Comparison of ENCODE assay signal across 13 cellular contexts in the genomic region with DNA sequence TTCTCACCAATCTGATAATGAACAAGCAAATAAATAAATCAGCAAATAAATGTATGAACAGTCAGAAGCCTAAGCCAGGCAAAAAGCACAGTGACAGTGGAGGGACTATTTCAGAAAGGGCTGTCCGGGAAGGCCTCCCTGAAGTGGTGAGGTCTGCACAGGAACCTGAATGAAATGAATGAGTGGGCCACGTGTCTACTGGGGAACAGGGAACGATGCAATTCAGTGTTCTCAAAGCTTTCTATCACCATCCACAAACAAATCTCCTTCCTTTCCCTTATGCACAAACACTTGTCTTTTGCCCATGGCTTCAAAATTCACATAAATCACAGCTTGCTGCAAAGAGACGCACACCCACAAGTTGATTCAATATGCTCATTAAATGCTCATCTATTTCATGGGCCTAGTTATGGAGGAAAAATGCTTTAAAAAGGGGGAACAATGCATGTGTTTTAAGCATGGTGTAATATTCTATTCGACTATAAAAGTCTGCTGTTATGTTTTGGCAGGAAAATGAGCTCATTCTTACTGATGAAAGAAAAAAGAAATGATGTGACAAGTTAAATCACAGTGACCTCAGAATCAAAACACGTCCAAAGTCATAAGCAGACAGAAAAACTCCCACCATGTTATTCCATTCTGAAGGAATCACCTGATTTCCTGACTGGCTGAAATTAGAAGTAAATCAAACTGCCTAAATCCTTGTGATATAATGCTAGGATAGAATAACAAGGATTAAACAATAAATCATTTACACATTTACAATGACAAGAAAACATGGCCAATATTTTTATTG. TPM values are rescaled to one million over a fixed set of nuclear protein-coding genes. Genes with fewer than 3 reads are reported as not detected.
DNase-seq lines count a peak whose midpoint lies in the region; ATAC-seq and TF ChIP-seq lines count a peak whose summit lies in the region.
"Had no signal": no experiment of that assay in that cellular context is flagged by ENCODE, and none has a peak within 500 bp of the region (broad histone marks: within the 10 kb centered on the region; RNA-seq: fewer than 3 reads in every experiment).

No MANE protein-coding gene starts in this region.

- no peak for ATAC-seq in GM18505 (IDR thresholded peaks at IDR 0.05; ENCODE audit: unreplicated experiment)

- TF ChIP-seq CTCF in mesothelial cell of epicardium (IDR thresholded peaks at IDR 0.05; ENCODE audit: unreplicated experiment) (no peak), transverse colon (IDR thresholded peaks at IDR 0.05) (no peak)

- no peak for DNase-seq in activated naive CD4-positive, alpha-beta T cell treated with anti-CD3 and anti-CD28 coated beads, Interleukin-2, amount 10 ng/mL, durations not matched to agents 7 days and 5 days
- DNase-seq in activated naive CD4-positive, alpha-beta T cell (lab: John Stamatoyannopoulos, UW), result no peak
- no peak for DNase-seq in caudate nucleus (lab: John Stamatoyannopoulos, UW)
- no peak for DNase-seq in mesothelial cell of epicardium (ENCODE audit: low spot score in 2 of 2, unreplicated experiment in 2 of 2)
- DNase-seq in transverse colon, result no peak
- no peak for DNase-seq in posterior cingulate gyrus
- no peak for DNase-seq in effector CD4-positive, alpha-beta T cell
- DNase-seq: activated CD4-positive, alpha-beta T cell treated with anti-CD3 and anti-CD28 coated beads, Interleukin-2, amount 50 U/mL, for 48 hours; DND-41; midbrain; NCI-H82 had no signal

- H3K4me3 Mint-ChIP-seq in activated naive CD4-positive, alpha-beta T cell treated with anti-CD3 and anti-CD28 coated beads, Interleukin-2, amount 10 ng/mL, durations not matched to agents 7 days and 5 days, result no peak overlapping the region
- H3K4me3 Mint-ChIP-seq in mesothelial cell of epicardium, result no peak overlapping the region

- in situ Hi-C loops in transverse colon (cut with MboI; ENCODE audit: low pct_ligation_motif_present in 1 of 4, low pct_unique_long_range_greater_than_20kb in 1 of 4, low sequenced_read_pairs in 3 of 4), result no loop called here

- TF ChIP-seq EP300 in transverse colon (IDR thresholded peaks at IDR 0.05; ENCODE audit: low read depth), result no peak

- CTCF ChIA-PET in activated naive CD4-positive, alpha-beta T cell treated with anti-CD3 and anti-CD28 coated beads, Interleukin-2, amount 10 ng/mL, durations not matched to agents 7 days and 5 days (lab: Charles Lee), result no interaction called here

- H3K27ac ChIP-seq in caudate nucleus (ENCODE audit: low read depth, low read length) (peak overlapping the region; percentile 13), transverse colon (peak overlapping the region; percentile 45 to 81 (median 52))
- H3K27ac ChIP-seq: cardiac muscle cell had no signal

- no peaks in the 10 kb centered on the region for H3K4me1 Mint-ChIP-seq in activated naive CD4-positive, alpha-beta T cell treated with anti-CD3 and anti-CD28 coated beads, Interleukin-2, amount 10 ng/mL, durations not matched to agents 7 days and 5 days
- peaks cover 18% of the 10 kb centered on the region for H3K4me1 Mint-ChIP-seq in mesothelial cell of epicardium

- H3K4me3 ChIP-seq in transverse colon, result no peak overlapping the region
- H3K4me3 ChIP-seq: cardiac muscle cell had no signal

- H3K27me3 ChIP-seq in transverse colon, result no peaks in the 10 kb centered on the region
- H3K27me3 ChIP-seq: cardiac muscle cell had no signal

- H3K36me3 ChIP-seq in transverse colon, result peaks cover 0 to 7% (median 0%) of the 10 kb centered on the region in 4 donors

- intact Hi-C loops in transverse colon (cut with DNase I; ENCODE audit: low total_unique reads), result no loop called here
- intact Hi-C loops in posterior cingulate gyrus (cut with DNase I), result no loop called here

- H3K4me1 ChIP-seq in transverse colon, result peaks cover 0 to 3% (median 0%) of the 10 kb centered on the region in 4 donors

- no peaks in the 10 kb centered on the region for H3K27me3 Mint-ChIP-seq in activated naive CD4-positive, alpha-beta T cell treated with anti-CD3 and anti-CD28 coated beads, Interleukin-2, amount 10 ng/mL, durations not matched to agents 7 days and 5 days
- H3K27me3 Mint-ChIP-seq in mesothelial cell of epicardium (ENCODE audit: low read depth), result no peaks in the 10 kb centered on the region

- 71 to 84% methylated on average over 5 to 6 of the region's 6 CpGs for WGBS in transverse colon (ENCODE audit: low coverage in 1 of 2), 2 donors

- H3K27ac Mint-ChIP-seq in activated naive CD4-positive, alpha-beta T cell treated with anti-CD3 and anti-CD28 coated beads, Interleukin-2, amount 10 ng/mL, durations not matched to agents 7 days and 5 days, result peak overlapping the region; percentile 45
- H3K27ac Mint-ChIP-seq in mesothelial cell of epicardium, result peak overlapping the region; percentile 6

- TF ChIP-seq POLR2A in transverse colon (IDR thresholded peaks at IDR 0.05) (no peak), GM18505 (IDR thresholded peaks at IDR 0.05; ENCODE audit: borderline replicate concordance, extremely low read depth, insufficient read depth, insufficient read length) (no peak)

- H3K36me3 Mint-ChIP-seq in activated naive CD4-positive, alpha-beta T cell treated with anti-CD3 and anti-CD28 coated beads, Interleukin-2, amount 10 ng/mL, durations not matched to agents 7 days and 5 days, result peaks cover 46% of the 10 kb centered on the region
- peaks cover 28% of the 10 kb centered on the region for H3K36me3 Mint-ChIP-seq in mesothelial cell of epicardium

- H3K9me3 ChIP-seq in transverse colon, result no peaks in the 10 kb centered on the region

- H3K9me3 Mint-ChIP-seq in activated naive CD4-positive, alpha-beta T cell treated with anti-CD3 and anti-CD28 coated beads, Interleukin-2, amount 10 ng/mL, durations not matched to agents 7 days and 5 days, result no peaks in the 10 kb centered on the region
- H3K9me3 Mint-ChIP-seq in mesothelial cell of epicardium, result no peaks in the 10 kb centered on the region

RNA-seq across cellular contexts. Expression of a gene that starts 21.6 kb away (rescaled TPM):
- 21.8 to 23.4 TPM (median 22.2 TPM) in 3 replicates for total RNA-seq in mesothelial cell of epicardium
- total RNA-seq in transverse colon, result 1 to 10 TPM; 6.4 to 8.7 (median 7.3) TPM

RNA-seq across cellular contexts. Expression of a gene that starts 41.3 kb away (rescaled TPM):
- total RNA-seq in mesothelial cell of epicardium, result 2.1 to 3.8 TPM (median 3.1 TPM) in 3 replicates
- 10 to 100 TPM in 3 of 4 donors, 1 to 10 TPM in 1; 8.6 to 44.1 (median 33.8) TPM for total RNA-seq in transverse colon
